18 cellular contexts compared by ENCODE assay signal in the genomic region with DNA sequence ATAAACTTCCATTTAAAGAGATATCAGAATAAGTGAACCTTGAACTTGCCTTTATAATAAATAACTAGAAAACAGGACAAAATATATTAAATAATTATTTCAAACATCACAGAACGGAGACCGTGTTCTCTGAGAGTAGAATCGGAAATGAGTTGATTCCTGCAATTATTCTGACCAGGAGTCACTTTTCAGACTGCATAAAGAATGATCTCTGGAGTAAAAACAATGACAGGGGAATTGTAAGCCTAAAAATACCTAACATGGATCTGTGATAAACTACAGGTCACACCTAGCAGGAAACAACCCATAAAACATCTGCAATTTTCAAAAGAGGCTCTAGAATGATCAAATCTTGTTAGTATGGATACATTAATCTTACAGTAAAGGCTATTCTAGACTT.
A peak's percentile ranks its signal among the peaks of the same experiment; 100 is the strongest.
DNase-seq lines count a peak whose midpoint lies in the region; ATAC-seq and TF ChIP-seq lines count a peak whose summit lies in the region.
"Had no signal": no experiment of that assay in that cellular context is flagged by ENCODE, and none has a peak within 500 bp of the region (broad histone marks: within the 10 kb centered on the region; RNA-seq: fewer than 3 reads in every experiment).

No MANE protein-coding gene starts in this region.

- no peaks in the 10 kb centered on the region for H3K79me2 ChIP-seq in ACC112 (ENCODE audit: control insufficient read depth, insufficient read depth, low read length, unreplicated experiment)

- no peak overlapping the region for H3K4me3 ChIP-seq in ACC112 (ENCODE audit: low read depth, low read length)
- no peak overlapping the region for H3K4me3 ChIP-seq in tibial artery
- H3K4me3 ChIP-seq: GM12878, GM23338 had no signal

- H3K9me3 ChIP-seq in tibial artery = no peaks in the 10 kb centered on the region
- H3K9me3 ChIP-seq: BE2C had no signal

- no peaks in the 10 kb centered on the region for H3K36me3 ChIP-seq in ACC112 (ENCODE audit: insufficient read depth, low read length)
- no peaks in the 10 kb centered on the region for H3K36me3 ChIP-seq in tibial artery
- H3K36me3 ChIP-seq: BE2C had no signal

- H3K4me1 ChIP-seq in ACC112 (ENCODE audit: control insufficient read depth, insufficient read depth, low read length, unreplicated experiment) (no peaks in the 10 kb centered on the region), tibial artery (no peaks in the 10 kb centered on the region)
- H3K4me1 ChIP-seq: BE2C had no signal

- no peak for ATAC-seq in activated T-cell treated with anti-CD3 and anti-CD28 coated beads, Interleukin-2, amount 50 U/mL, for 72 hours (replicated peaks in 1 of 2)
- ATAC-seq in sciatic nerve = no peak
- ATAC-seq: GM23338 had no signal

- H3K4me3 Mint-ChIP-seq in HFFc6 = peak overlapping the region; percentile 4; the same call in 1 of the 2 replicates
- H3K4me3 Mint-ChIP-seq in activated T-cell treated with anti-CD3 and anti-CD28 coated beads, Interleukin-2, amount 50 U/mL, for 72 hours = no peak overlapping the region
- H3K4me3 Mint-ChIP-seq: CD4-positive, CD25-positive, alpha-beta regulatory T cell; CD8-positive, alpha-beta memory T cell; GM23338 had no signal

- H3K4me1 Mint-ChIP-seq in HFFc6 (ENCODE audit: low read depth) = peaks cover 10% of the 10 kb centered on the region; the same call in 1 of the 2 replicates
- H3K4me1 Mint-ChIP-seq in activated T-cell treated with anti-CD3 and anti-CD28 coated beads, Interleukin-2, amount 50 U/mL, for 72 hours (ENCODE audit: low read depth) = no peaks in the 10 kb centered on the region
- H3K4me1 Mint-ChIP-seq: CD4-positive, CD25-positive, alpha-beta regulatory T cell; CD8-positive, alpha-beta memory T cell; GM23338 had no signal

- no peak for TF ChIP-seq CTCF in HFFc6 (IDR thresholded peaks at IDR 0.05)
- no peak for TF ChIP-seq CTCF in tibial artery (IDR thresholded peaks at IDR 0.05)

- H3K27ac Mint-ChIP-seq in HFFc6 = peak overlapping the region; percentile 84; the same call in 1 of the 2 replicates
- H3K27ac Mint-ChIP-seq in activated T-cell treated with anti-CD3 and anti-CD28 coated beads, Interleukin-2, amount 50 U/mL, for 72 hours = no peak overlapping the region
- H3K27ac Mint-ChIP-seq: CD4-positive, CD25-positive, alpha-beta regulatory T cell; CD8-positive, alpha-beta memory T cell; GM23338 had no signal

- no peaks in the 10 kb centered on the region for H3K27me3 Mint-ChIP-seq in HFFc6 (ENCODE audit: insufficient read depth)
- H3K27me3 Mint-ChIP-seq in activated T-cell treated with anti-CD3 and anti-CD28 coated beads, Interleukin-2, amount 50 U/mL, for 72 hours (ENCODE audit: low read depth) = no peaks in the 10 kb centered on the region
- H3K27me3 Mint-ChIP-seq: CD4-positive, CD25-positive, alpha-beta regulatory T cell; CD8-positive, alpha-beta memory T cell had no signal

- H3K9me3 Mint-ChIP-seq in HFFc6 = peaks cover 9% of the 10 kb centered on the region
- H3K9me3 Mint-ChIP-seq in activated T-cell treated with anti-CD3 and anti-CD28 coated beads, Interleukin-2, amount 50 U/mL, for 72 hours = peaks cover 12 to 17% of the 10 kb centered on the region in 2 donors

- no peak overlapping the region for H2AFZ ChIP-seq in ACC112 (ENCODE audit: low read length, unreplicated experiment)
- H2AFZ ChIP-seq: GM23338 had no signal

- peak overlapping the region; percentile 77; the same call in 1 of the 2 replicates for H3K27ac ChIP-seq in ACC112 (ENCODE audit: low read depth, low read length)
- H3K27ac ChIP-seq in tibial artery = no peak overlapping the region

- no peaks in the 10 kb centered on the region for H3K36me3 Mint-ChIP-seq in HFFc6 (ENCODE audit: low read depth)
- peaks cover 0 to 4% of the 10 kb centered on the region in 2 donors for H3K36me3 Mint-ChIP-seq in activated T-cell treated with anti-CD3 and anti-CD28 coated beads, Interleukin-2, amount 50 U/mL, for 72 hours (ENCODE audit: insufficient read depth in 2 of 2)
- H3K36me3 Mint-ChIP-seq: CD4-positive, CD25-positive, alpha-beta regulatory T cell; CD8-positive, alpha-beta memory T cell had no signal

- intact Hi-C loops in sciatic nerve (cut with DNase I) (no loop called here), tibial artery (cut with DNase I; ENCODE audit: low total_unique reads) (no loop called here)

- DNase-seq in HFFc6 (no peak), dermis blood vessel endothelial cell (peak; percentile 20), glomerular endothelial cell (ENCODE audit: extremely low read depth, low read depth, low spot score) (peak; percentile 73), sciatic nerve (ENCODE audit: low spot score) (no peak), tibial artery (no peak)
- DNase-seq in activated T-cell treated with anti-CD3 and anti-CD28 coated beads, Interleukin-2, amount 50 U/mL, for 72 hours = no peak
- DNase-seq: ACHN; BE2C; C1 segment of cervical spinal cord; CD4-positive, CD25-positive, alpha-beta regulatory T cell; CD8-positive, alpha-beta memory T cell; COR-L47; DMS 273 treated with DMSO at 0.1 percent for 48 hours; DMS53; DND-41 had no signal

- H3K27me3 ChIP-seq in ACC112 (ENCODE audit: insufficient read depth, low read length) (no peaks in the 10 kb centered on the region), tibial artery (no peaks in the 10 kb centered on the region)
- H3K27me3 ChIP-seq: BE2C had no signal

Comparison
In these comparisons a context has a peak if more than half of its experiments do, and no peak if none do; other contexts are left out.
1. DNase-seq: peak in dermis blood vessel endothelial cell (single experiment) and glomerular endothelial cell (single experiment); none in HFFc6 (single experiment), activated T-cell treated with anti-CD3 and anti-CD28 coated beads, Interleukin-2, amount 50 U/mL, for 72 hours (0 of 2), sciatic nerve (single experiment) and tibial artery (0 of 2).